ENCODE assay signal across 10 cellular contexts in the genomic region with DNA sequence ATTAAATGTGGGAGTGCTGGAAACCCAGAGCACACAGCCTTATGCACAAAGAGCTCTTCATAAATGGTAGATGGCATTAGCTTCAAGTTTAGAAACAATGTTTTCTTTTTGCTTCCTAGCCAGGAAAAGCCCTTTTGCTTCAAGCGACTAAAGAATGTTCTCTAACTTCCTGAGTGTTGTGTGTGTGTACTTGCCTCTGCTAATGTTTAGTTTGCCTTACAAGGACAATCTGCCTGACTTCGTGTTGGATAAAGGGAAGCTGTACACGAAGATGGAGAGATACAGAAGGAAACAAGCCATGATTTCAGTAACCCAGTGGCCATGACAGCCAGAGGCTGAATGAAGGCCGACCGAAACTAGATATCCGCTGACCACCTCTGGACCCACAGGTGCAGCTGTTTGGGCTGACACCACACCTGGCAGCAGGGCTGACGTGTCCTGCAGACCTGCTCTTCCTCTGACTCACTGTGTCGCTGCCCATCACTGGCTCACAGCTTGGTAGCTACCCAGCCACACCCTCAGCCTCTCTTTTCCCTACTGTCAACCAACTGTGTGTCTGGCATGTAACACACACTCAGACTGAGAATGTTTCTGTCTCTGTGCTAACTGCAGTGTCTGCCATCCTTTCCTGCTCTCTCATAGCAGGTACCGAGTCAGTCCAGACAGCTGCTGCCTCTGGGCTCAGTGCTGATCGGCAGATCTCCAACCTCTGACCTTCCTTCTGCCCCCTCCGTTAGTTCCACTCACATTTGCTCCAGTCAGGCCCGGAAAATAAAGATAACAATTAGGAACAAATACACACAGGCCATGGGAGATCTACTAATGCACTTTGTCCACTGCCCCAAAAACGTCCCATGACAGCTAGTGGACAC. TPM values are rescaled to one million over a fixed set of nuclear protein-coding genes. Genes with fewer than 3 reads are reported as not detected.
DNase-seq lines count a peak whose midpoint lies in the region; ATAC-seq, FAIRE-seq and TF ChIP-seq lines count a peak whose summit lies in the region.
"Not testable (repeated sequence)": the region's sequence is repeated elsewhere in the genome, so short reads cannot be mapped to it uniquely, and the experiment has no call there.
"Had no signal": no experiment of that assay in that cellular context is flagged by ENCODE, and none has a peak within 500 bp of the region (broad histone marks: within the 10 kb centered on the region; RNA-seq: fewer than 3 reads in every experiment).

No MANE protein-coding gene starts in this region.

- dilution Hi-C loops in keratinocyte (cut with MboI; ENCODE audit: extremely low pct_ligation_motif_present, low sequenced_read_pairs), result not testable (repeated sequence)

- not testable (repeated sequence) for H3K9me3 ChIP-seq in PC-3 (ENCODE audit: low read length); heart right ventricle; keratinocyte (ENCODE audit: control insufficient read depth, low read depth, low read length); lung (ENCODE audit: control insufficient read depth in 2 of 2, insufficient read depth in 1 of 2, low read length in 1 of 2)

- DNase-seq in PC-3; chondrocyte (ENCODE audit: low spot score); foreskin keratinocyte; heart right ventricle; keratinocyte (ENCODE audit: low read depth, low spot score); lung (ENCODE audit: low spot score): not testable (repeated sequence)

- POLR2A ChIA-PET in PC-3 (lab: Charles Lee; ENCODE audit: unreplicated experiment), result not testable (repeated sequence)

- not testable (repeated sequence) for TF ChIP-seq CTCF in PC-3 (conservative IDR thresholded peaks at IDR 0.05; ENCODE audit: low read depth, low read length); chondrocyte (IDR thresholded peaks at IDR 0.05); foreskin keratinocyte (conservative IDR thresholded peaks at IDR 0.05); heart right ventricle (IDR thresholded peaks at IDR 0.05); keratinocyte (optimal IDR thresholded peaks at IDR 0.05 in 1 of 3, IDR thresholded peaks at IDR 0.05 in 1 of 3, conservative IDR thresholded peaks at IDR 0.05 in 1 of 3; ENCODE audit: extremely low read depth in 1 of 3, insufficient read depth in 2 of 3, low read length in 3 of 3); lung (IDR thresholded peaks at IDR 0.05; ENCODE audit: control extremely low read depth, extremely low read depth)

- H3K9me1 ChIP-seq in keratinocyte (ENCODE audit: control insufficient read depth, extremely low read depth, insufficient read depth, low read length), result not testable (repeated sequence)

- FAIRE-seq in keratinocyte (lab: Jason Lieb, UNC), result peak; percentile 34

- H3K27ac ChIP-seq in PC-3 (ENCODE audit: low read length); foreskin keratinocyte; heart right ventricle; keratinocyte (ENCODE audit: control insufficient read depth, insufficient read depth, low read length); lung (ENCODE audit: low read depth in 1 of 2, low read length in 1 of 2): not testable (repeated sequence)

- intact Hi-C loops in PC-3 (cut with micrococcal nuclease); heart right ventricle (cut with DNase I): not testable (repeated sequence)

- peak; percentile 89 for ATAC-seq in PC-3
- peak; percentile 96 for ATAC-seq in foreskin keratinocyte
- ATAC-seq in heart right ventricle, result peak in 7 of 8 donors; percentile 49 to 74 (median 63)
- ATAC-seq in lung (ENCODE audit: insufficient read depth, low FRiP score), result peak; percentile 63
- peak; percentile 47 for ATAC-seq in stimulated activated memory B cell treated with anti-CD40 and anti-IgM and Interleukin-4, amounts not matched to agents 10 μg/mL and 1 μg/mL and 100 μg/mL, for 72 hours

- H3K4me3 Mint-ChIP-seq in chondrocyte (ENCODE audit: unreplicated experiment); stimulated activated memory B cell treated with anti-CD40 and anti-IgM and Interleukin-4, amounts not matched to agents 10 μg/mL and 1 μg/mL and 100 μg/mL, for 72 hours: not testable (repeated sequence)

- not testable (repeated sequence) for H3K4me1 ChIP-seq in PC-3 (ENCODE audit: insufficient read depth, low read length); foreskin keratinocyte; heart right ventricle; keratinocyte (ENCODE audit: control insufficient read depth, extremely low read depth, insufficient read depth, low read length); lung (ENCODE audit: control insufficient read depth in 2 of 2, insufficient read depth in 2 of 2, low read length in 2 of 2)

- H3K4me1 Mint-ChIP-seq in chondrocyte (ENCODE audit: low read depth); stimulated activated memory B cell treated with anti-CD40 and anti-IgM and Interleukin-4, amounts not matched to agents 10 μg/mL and 1 μg/mL and 100 μg/mL, for 72 hours: not testable (repeated sequence)

- H3K4me2 ChIP-seq in PC-3 (ENCODE audit: low read length); keratinocyte (ENCODE audit: control insufficient read depth, extremely low read depth, insufficient read depth, low read depth, low read length): not testable (repeated sequence)

- not testable (repeated sequence) for H4K20me1 ChIP-seq in PC-3 (ENCODE audit: low read length); keratinocyte (ENCODE audit: control insufficient read depth, extremely low read depth, insufficient read depth, low read length)

- not testable (repeated sequence) for H3K27me3 ChIP-seq in PC-3 (ENCODE audit: low read length); foreskin keratinocyte; heart right ventricle; keratinocyte (ENCODE audit: control insufficient read depth, extremely low read depth, insufficient read depth, low read length); lung (ENCODE audit: control insufficient read depth, insufficient read depth)

- not testable (repeated sequence) for H3K9me2 ChIP-seq in PC-3 (replicated peaks; ENCODE audit: low read length)

- not testable (repeated sequence) for H3K36me3 ChIP-seq in PC-3 (ENCODE audit: low read depth, low read length); heart right ventricle; keratinocyte (ENCODE audit: control insufficient read depth in 2 of 2, extremely low read depth in 1 of 2, insufficient read depth in 2 of 2, low read length in 2 of 2); lung (ENCODE audit: control insufficient read depth in 2 of 2, insufficient read depth in 2 of 2, low read length in 2 of 2)

- peak overlapping the region; percentile 49 for H3K27ac Mint-ChIP-seq in chondrocyte (ENCODE audit: unreplicated experiment)
- H3K27ac Mint-ChIP-seq in stimulated activated memory B cell treated with anti-CD40 and anti-IgM and Interleukin-4, amounts not matched to agents 10 μg/mL and 1 μg/mL and 100 μg/mL, for 72 hours, result not testable (repeated sequence)

- H3K36me3 Mint-ChIP-seq in chondrocyte (ENCODE audit: low read depth); stimulated activated memory B cell treated with anti-CD40 and anti-IgM and Interleukin-4, amounts not matched to agents 10 μg/mL and 1 μg/mL and 100 μg/mL, for 72 hours: not testable (repeated sequence)

- CTCF ChIA-PET in PC-3 (lab: Charles Lee), result not testable (repeated sequence)

- not testable (repeated sequence) for H3K9ac ChIP-seq in PC-3 (ENCODE audit: low read length); keratinocyte (ENCODE audit: control insufficient read depth, extremely low read depth, insufficient read depth, low read length)

- not testable (repeated sequence) for H3F3A ChIP-seq in PC-3 (ENCODE audit: low read length, unreplicated experiment)

- not testable (repeated sequence) for H2AFZ ChIP-seq in PC-3 (ENCODE audit: low read length); keratinocyte (ENCODE audit: control insufficient read depth, low read length)

- BruUV-seq in PC-3 (replicated peaks; lab: Mats Ljungman, UMichigan), result not testable (repeated sequence)

- not testable (repeated sequence) for H3K4me3 ChIP-seq in PC-3 (ENCODE audit: low read length); heart right ventricle; keratinocyte (ENCODE audit: control insufficient read depth in 2 of 3, extremely low read depth in 1 of 3, insufficient read depth in 2 of 3, low read depth in 1 of 3, low read length in 3 of 3); lung

- not testable (repeated sequence) for H3K9me3 Mint-ChIP-seq in chondrocyte (ENCODE audit: low read depth); stimulated activated memory B cell treated with anti-CD40 and anti-IgM and Interleukin-4, amounts not matched to agents 10 μg/mL and 1 μg/mL and 100 μg/mL, for 72 hours

- WGBS in heart right ventricle, 2 donors, result 14 to 26% methylated on average over 5 to 6 of the region's 13 CpGs
- 39 to 40% methylated on average over 5 to 6 of the region's 13 CpGs for WGBS in lung, 2 donors

- not testable (repeated sequence) for H3K79me2 ChIP-seq in PC-3 (ENCODE audit: low read length); keratinocyte (ENCODE audit: control insufficient read depth, insufficient read depth, low read length)

- not testable (repeated sequence) for H3K27me3 Mint-ChIP-seq in chondrocyte (ENCODE audit: low read depth); stimulated activated memory B cell treated with anti-CD40 and anti-IgM and Interleukin-4, amounts not matched to agents 10 μg/mL and 1 μg/mL and 100 μg/mL, for 72 hours

RNA-seq across cellular contexts. Expression of a gene that starts 59.0 kb away (rescaled TPM):
- total RNA-seq in PC-3 (2014; rRNA removed), result 10.3 and 12.5 TPM in 2 replicates
- total RNA-seq in chondrocyte, result 9.5 to 23.9 TPM (median 23.1 TPM) in 3 replicates
- total RNA-seq in foreskin keratinocyte, result 3.4 and 4.5 TPM in 2 replicates
- polyA plus RNA-seq in foreskin keratinocyte, result 1.1 TPM in 2 replicates
- 10 to 100 TPM in 5 of 10 donors, 1 to 10 TPM in 5; 2.8 to 16.2 (median 9.5) TPM for total RNA-seq in heart right ventricle
- polyA plus RNA-seq in heart right ventricle, result 10 to 100 TPM in 1 of 2 donors, 1 to 10 TPM in 1; 3.7 to 10.4 TPM
- polyA plus RNA-seq in keratinocyte, result 2.5 to 6.8 TPM (median 6.2 TPM) in 3 replicates
- 0.90 TPM for polyA plus RNA-seq in keratinocyte (2011; ENCODE audit: low read depth)
- 1.0 and 1.7 TPM in 2 replicates for polyA plus RNA-seq in keratinocyte (2011; cell fraction: cytosol; rRNA removed)
- 10.9 and 14.9 TPM in 2 replicates for polyA plus RNA-seq in keratinocyte (2011; cell fraction: nucleus; rRNA removed)
- 1.5 and 4.8 TPM in 2 replicates for polyA plus RNA-seq in keratinocyte (2012; ENCODE audit: low replicate concordance)
- 2.2 to 11.4 TPM (median 3.5 TPM) in 3 replicates for polyA minus RNA-seq in keratinocyte
- 0.38 TPM for polyA minus RNA-seq in keratinocyte (2011; cell fraction: cytosol; rRNA and poly(A)+ RNA removed)
- polyA minus RNA-seq in keratinocyte (2011; cell fraction: nucleus; rRNA and poly(A)+ RNA removed), result 8.1 and 23.8 TPM in 2 replicates
- total RNA-seq in lung, result 10 to 100 TPM; 13.6 to 20.8 TPM
- 1 to 10 TPM; 5.6 to 5.7 TPM for polyA plus RNA-seq in lung
- total RNA-seq: CD8-positive, alpha-beta T cell; GM23248 had no signal
- polyA plus RNA-seq: CD14-positive monocyte, GM23248 had no signal
